In the genomic region with DNA sequence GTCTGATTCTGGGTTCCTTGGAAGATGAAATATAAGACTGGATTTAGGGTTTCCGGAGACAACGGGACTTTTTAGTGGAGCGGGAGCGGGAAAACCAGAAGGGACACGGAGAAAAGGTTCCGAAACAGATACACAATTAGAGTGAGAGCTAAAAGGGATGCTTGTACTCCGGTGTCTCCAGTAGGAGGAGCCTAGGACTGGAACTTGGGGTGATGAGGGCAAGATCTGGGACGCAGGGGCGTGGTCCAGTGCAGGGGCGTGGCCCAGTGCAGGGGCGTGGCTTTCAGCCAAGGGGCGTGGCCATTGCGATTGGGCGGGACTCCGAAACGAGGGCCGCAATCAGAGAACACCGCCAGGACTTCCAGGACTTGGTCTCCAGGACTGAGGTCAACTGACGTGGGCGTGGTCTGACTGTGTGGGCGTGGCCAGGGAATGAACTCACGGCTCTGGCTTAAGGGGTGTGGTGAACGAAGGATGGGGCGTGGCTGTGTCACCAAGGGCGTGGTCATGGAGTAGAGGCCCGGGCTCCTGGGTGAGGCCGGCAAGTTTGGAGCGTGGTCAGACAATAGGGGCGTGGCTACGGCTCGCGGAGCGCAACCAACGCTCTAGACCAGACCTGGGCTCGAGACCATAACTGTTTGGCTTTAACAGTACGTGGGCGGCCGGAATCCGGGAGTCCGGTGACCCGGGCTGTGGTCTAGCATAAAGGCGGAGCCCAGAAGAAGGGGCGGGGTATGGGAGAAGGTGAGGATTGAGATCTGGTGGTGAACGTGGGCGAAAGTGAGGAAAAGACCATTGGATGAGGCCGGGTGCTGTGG, we compare ENCODE assay signal across 1 cellular context.
TF ChIP-seq lines count a peak whose summit lies in the region.

DKKL1 (plus strand) TSS at position 613 of the 818 bp plus-strand sequence; CDS start at position 735, 122 bp downstream.

TF ChIP-seq in GM23338, 12 proteins besides CTCF, POLR2A, EP300 and RAD21 (continued from another document):
- TF ChIP-seq, protein P1, sequence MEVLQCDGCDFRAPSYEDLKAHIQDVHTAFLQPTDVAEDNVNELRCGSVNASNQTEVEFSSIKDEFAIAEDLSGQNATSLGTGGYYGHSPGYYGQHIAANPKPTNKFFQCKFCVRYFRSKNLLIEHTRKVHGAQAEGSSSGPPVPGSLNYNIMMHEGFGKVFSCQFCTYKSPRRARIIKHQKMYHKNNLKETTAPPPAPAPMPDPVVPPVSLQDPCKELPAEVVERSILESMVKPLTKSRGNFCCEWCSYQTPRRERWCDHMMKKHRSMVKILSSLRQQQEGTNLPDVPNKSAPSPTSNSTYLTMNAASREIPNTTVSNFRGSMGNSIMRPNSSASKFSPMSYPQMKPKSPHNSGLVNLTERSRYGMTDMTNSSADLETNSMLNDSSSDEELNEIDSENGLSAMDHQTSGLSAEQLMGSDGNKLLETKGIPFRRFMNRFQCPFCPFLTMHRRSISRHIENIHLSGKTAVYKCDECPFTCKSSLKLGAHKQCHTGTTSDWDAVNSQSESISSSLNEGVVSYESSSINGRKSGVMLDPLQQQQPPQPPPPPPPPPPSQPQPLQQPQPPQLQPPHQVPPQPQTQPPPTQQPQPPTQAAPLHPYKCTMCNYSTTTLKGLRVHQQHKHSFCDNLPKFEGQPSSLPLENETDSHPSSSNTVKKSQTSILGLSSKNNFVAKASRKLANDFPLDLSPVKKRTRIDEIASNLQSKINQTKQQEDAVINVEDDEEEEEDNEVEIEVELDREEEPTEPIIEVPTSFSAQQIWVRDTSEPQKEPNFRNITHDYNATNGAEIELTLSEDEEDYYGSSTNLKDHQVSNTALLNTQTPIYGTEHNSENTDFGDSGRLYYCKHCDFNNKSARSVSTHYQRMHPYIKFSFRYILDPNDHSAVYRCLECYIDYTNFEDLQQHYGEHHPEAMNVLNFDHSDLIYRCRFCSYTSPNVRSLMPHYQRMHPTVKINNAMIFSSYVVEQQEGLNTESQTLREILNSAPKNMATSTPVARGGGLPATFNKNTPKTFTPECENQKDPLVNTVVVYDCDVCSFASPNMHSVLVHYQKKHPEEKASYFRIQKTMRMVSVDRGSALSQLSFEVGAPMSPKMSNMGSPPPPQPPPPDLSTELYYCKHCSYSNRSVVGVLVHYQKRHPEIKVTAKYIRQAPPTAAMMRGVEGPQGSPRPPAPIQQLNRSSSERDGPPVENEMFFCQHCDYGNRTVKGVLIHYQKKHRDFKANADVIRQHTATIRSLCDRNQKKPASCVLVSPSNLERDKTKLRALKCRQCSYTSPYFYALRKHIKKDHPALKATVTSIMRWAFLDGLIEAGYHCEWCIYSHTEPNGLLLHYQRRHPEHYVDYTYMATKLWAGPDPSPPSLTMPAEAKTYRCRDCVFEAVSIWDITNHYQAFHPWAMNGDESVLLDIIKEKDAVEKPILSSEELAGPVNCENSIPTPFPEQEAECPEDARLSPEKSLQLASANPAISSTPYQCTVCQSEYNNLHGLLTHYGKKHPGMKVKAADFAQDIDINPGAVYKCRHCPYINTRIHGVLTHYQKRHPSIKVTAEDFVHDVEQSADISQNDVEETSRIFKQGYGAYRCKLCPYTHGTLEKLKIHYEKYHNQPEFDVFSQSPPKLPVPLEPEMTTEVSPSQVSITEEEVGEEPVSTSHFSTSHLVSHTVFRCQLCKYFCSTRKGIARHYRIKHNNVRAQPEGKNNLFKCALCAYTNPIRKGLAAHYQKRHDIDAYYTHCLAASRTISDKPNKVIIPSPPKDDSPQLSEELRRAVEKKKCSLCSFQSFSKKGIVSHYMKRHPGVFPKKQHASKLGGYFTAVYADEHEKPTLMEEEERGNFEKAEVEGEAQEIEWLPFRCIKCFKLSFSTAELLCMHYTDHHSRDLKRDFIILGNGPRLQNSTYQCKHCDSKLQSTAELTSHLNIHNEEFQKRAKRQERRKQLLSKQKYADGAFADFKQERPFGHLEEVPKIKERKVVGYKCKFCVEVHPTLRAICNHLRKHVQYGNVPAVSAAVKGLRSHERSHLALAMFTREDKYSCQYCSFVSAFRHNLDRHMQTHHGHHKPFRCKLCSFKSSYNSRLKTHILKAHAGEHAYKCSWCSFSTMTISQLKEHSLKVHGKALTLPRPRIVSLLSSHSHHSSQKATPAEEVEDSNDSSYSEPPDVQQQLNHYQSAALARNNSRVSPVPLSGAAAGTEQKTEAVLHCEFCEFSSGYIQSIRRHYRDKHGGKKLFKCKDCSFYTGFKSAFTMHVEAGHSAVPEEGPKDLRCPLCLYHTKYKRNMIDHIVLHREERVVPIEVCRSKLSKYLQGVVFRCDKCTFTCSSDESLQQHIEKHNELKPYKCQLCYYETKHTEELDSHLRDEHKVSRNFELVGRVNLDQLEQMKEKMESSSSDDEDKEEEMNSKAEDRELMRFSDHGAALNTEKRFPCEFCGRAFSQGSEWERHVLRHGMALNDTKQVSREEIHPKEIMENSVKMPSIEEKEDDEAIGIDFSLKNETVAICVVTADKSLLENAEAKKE (CRISPR knock-in tag; IDR thresholded peaks at IDR 0.05) = no peak
- TF ChIP-seq ZNF114 (CRISPR knock-in tag; IDR thresholded peaks at IDR 0.05) = no peak
- TF ChIP-seq JUNB (IDR thresholded peaks at IDR 0.05; ENCODE audit: unreplicated experiment) = no peak
- TF ChIP-seq ZNF331 (CRISPR knock-in tag; IDR thresholded peaks at IDR 0.05; ENCODE audit: low read depth) = no peak
- peak; percentile 75 for TF ChIP-seq CREB1 (CRISPR knock-in tag; IDR thresholded peaks at IDR 0.05; ENCODE audit: low read depth)
- peak; percentile 64 for TF ChIP-seq POLR2AphosphoS5 (IDR thresholded peaks at IDR 0.05; ENCODE audit: low read depth)
- no peak for TF ChIP-seq ETS1 (IDR thresholded peaks at IDR 0.05)
- TF ChIP-seq STAT1 (IDR thresholded peaks at IDR 0.05; ENCODE audit: unreplicated experiment) = no peak
